Comparison of ENCODE assay signal across 12 cellular contexts in the genomic region with DNA sequence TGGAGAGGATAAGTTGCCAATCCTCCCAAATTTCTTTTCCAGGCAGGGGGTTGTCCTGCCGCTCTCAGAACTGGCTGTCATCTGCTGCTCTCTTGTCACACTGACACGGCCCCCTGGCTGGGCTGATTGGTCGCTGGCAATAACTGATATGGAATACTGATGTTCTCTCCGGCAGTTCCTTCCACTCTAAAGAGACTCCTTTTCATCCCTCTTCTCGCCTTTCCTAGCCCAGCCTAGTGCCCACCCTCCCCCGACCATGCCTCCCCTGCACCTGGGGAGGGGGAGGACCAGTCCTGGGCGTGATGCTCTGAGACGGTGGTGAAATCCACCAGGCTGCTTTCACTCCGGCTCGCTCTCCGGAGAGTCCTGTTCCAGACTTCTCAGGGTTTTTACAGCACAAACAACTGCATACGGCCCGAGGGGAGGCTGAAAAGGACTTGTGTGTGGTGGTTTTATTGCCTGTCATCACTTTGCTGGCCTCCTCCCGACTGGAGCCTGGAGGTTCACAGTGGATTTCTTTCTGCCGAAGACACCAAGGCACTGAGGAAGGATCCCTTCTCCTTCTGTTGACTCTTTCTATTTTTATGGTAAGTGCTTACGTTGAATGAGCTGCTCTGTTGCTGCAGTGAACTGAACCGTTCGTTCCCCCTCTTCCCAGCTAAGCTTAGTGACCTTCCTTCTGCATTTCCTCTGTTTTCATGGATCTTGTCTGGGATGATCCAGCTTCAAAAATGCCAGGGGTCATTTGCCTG. TPM values are rescaled to one million over a fixed set of nuclear protein-coding genes. Genes with fewer than 3 reads are reported as not detected.
DNase-seq lines count a peak whose midpoint lies in the region; TF ChIP-seq lines count a peak whose summit lies in the region.
"Had no signal": no experiment of that assay in that cellular context is flagged by ENCODE, and none has a peak within 500 bp of the region (broad histone marks: within the 10 kb centered on the region; RNA-seq: fewer than 3 reads in every experiment).

TSS of gene ANO4 (plus strand) at position 336 of the 752 bp plus-strand sequence. CDS start 107,010 bp downstream, outside the sequence.

- intact Hi-C loops in adrenal gland (cut with DNase I) (no loop called here), spleen (cut with DNase I; ENCODE audit: low total_unique reads) (no loop called here)

- H3K36me3 ChIP-seq in adrenal gland (replicated peaks in 1 of 2) (no peaks in the 10 kb centered on the region), spleen (no peaks in the 10 kb centered on the region), Peyer's patch (no peaks in the 10 kb centered on the region)
- H3K36me3 ChIP-seq: neutrophil had no signal

- H3K4me1 ChIP-seq in adrenal gland (replicated peaks in 1 of 2) (no peaks in the 10 kb centered on the region), spleen (no peaks in the 10 kb centered on the region), Peyer's patch (no peaks in the 10 kb centered on the region)

- 4 to 16% (median 8%) methylated on average over 9 to 18 of the region's 18 CpGs for WGBS in adrenal gland, 4 donors
- WGBS in spleen, 5 donors, result 15 to 25% (median 16%) methylated on average over 18 of the region's 18 CpGs

- TF ChIP-seq CTCF in adrenal gland (IDR thresholded peaks at IDR 0.05), result no peak
- no peak for TF ChIP-seq CTCF in spleen (IDR thresholded peaks at IDR 0.05 in 8 of 11, conservative IDR thresholded peaks at IDR 0.05 in 3 of 11)
- no peak for TF ChIP-seq CTCF in Peyer's patch (IDR thresholded peaks at IDR 0.05)

- H3K4me3 ChIP-seq in adrenal gland (peak within 1 kb of the TSS in 2 of 4 donors; percentile 15 to 45), spleen (no peak within 1 kb of the TSS), Peyer's patch (no peak within 1 kb of the TSS)

- DNase-seq in DMS79 treated with DMSO at 0.1 percent for 48 hours (lab: John Stamatoyannopoulos, UW) (peak; percentile 52), DMS79 (lab: John Stamatoyannopoulos, UW) (no peak), adrenal gland (peak in 3 of 7 donors; percentile 8 to 70 (median 19)), iPS-NIHi11 (ENCODE audit: low spot score) (peak; percentile 24), spleen (no peak), Peyer's patch (no peak)
- DNase-seq in stimulated activated CD4-positive, alpha-beta T cell treated with anti-CD3 and anti-CD28 coated beads, Interleukin-2, amount 100 ng/mL, for 24 hours, result no peak
- DNase-seq: activated CD4-positive, alpha-beta memory T cell treated with anti-CD3 and anti-CD28 coated beads for 36 hours; effector memory CD4-positive, alpha-beta T cell; NCI-H2171 treated with DMSO at 0.1 percent for 48 hours had no signal

- H3K9me3 ChIP-seq in adrenal gland (replicated peaks in 1 of 3) (no peaks in the 10 kb centered on the region), spleen (no peaks in the 10 kb centered on the region), Peyer's patch (no peaks in the 10 kb centered on the region)
- H3K9me3 ChIP-seq: neutrophil had no signal

- H3K27ac ChIP-seq in adrenal gland (peak within 1 kb of the TSS in 2 of 5 donors; percentile 36 to 56), temporal lobe (ENCODE audit: low read depth, low read length) (peak within 1 kb of the TSS; percentile 81), spleen (no peak within 1 kb of the TSS), Peyer's patch (no peak within 1 kb of the TSS)
- H3K27ac ChIP-seq: neutrophil had no signal

- no peak for TF ChIP-seq POLR2A in adrenal gland (IDR thresholded peaks at IDR 0.05)
- no peak for TF ChIP-seq POLR2A in spleen (IDR thresholded peaks at IDR 0.05)
- TF ChIP-seq POLR2A in Peyer's patch (IDR thresholded peaks at IDR 0.05), result no peak

- H3K27me3 ChIP-seq in adrenal gland (no peaks in the 10 kb centered on the region), spleen (replicated peaks in 1 of 7) (peaks cover 0 to 15% (median 0%) of the 10 kb centered on the region in 7 donors), Peyer's patch (peaks cover 0 to 7% of the 10 kb centered on the region in 2 donors)

RNA-seq across cellular contexts. Expression of gene ANO4, which starts in this region (rescaled TPM):
- total RNA-seq in adrenal gland (10 to 100 TPM in 5 of 8 donors, 1 to 10 TPM in 3; 7.2 to 37.4 (median 16.9) TPM), temporal lobe (72.8 TPM), spleen (under 1 TPM in 1 of 7 donors, not detected in 6; 0.42 TPM), Peyer's patch (1 to 10 TPM in 1 of 4 donors, not detected in 3; 1.7 TPM)
- polyA plus RNA-seq in adrenal gland (10 to 100 TPM in 1 of 3 donors, 1 to 10 TPM in 2; 5.6 to 10.8 (median 9.2) TPM), spleen (not detected)
- total RNA-seq: activated CD4-positive, alpha-beta memory T cell treated with anti-CD3 and anti-CD28 coated beads for 36 hours had no signal

Comparison
In these comparisons a context has a peak if more than half of its experiments do, and no peak if none do; other contexts are left out.
1. RNA of gene ANO4 (polyA plus RNA-seq): 5.6 to 10.8 TPM in adrenal gland; not detected in spleen; every median in the first group is over 4 times any median in the second.
2. DNase-seq: peak in DMS79 treated with DMSO at 0.1 percent for 48 hours (single experiment) and iPS-NIHi11 (single experiment); none in DMS79 (single experiment), stimulated activated CD4-positive, alpha-beta T cell treated with anti-CD3 and anti-CD28 coated beads, Interleukin-2, amount 100 ng/mL, for 24 hours (0 of 2), spleen (single experiment) and Peyer's patch (0 of 3).